In genomic region chr9:126398403-126399058, GRCh38 we compare ENCODE assay signal across 8 cellular contexts.
DNase-seq lines count a peak whose midpoint lies in the region; ATAC-seq and TF ChIP-seq lines count a peak whose summit lies in the region.

No MANE protein-coding gene starts in this region.

- H4K20me1 ChIP-seq in H9 (ENCODE audit: control insufficient read depth, insufficient read depth, insufficient read length): no peaks in the 10 kb centered on the region

- no peak overlapping the region for H2BK5ac ChIP-seq in H9 (ENCODE audit: insufficient read length, low read length)

- H3K79me2 ChIP-seq in H9 (ENCODE audit: insufficient read depth, low read length): no peaks in the 10 kb centered on the region

- H3K4me3 Mint-ChIP-seq in H9: no peak overlapping the region
- peak overlapping the region; percentile 31 for H3K4me3 Mint-ChIP-seq in activated T-helper 17 cell treated with anti-CD3 and anti-CD28 coated beads, Interleukin-2, amount 50 U/mL, for 72 hours

- no peak overlapping the region for H2BK120ac ChIP-seq in H9 (ENCODE audit: low read depth, low read length, poor library complexity, severe bottlenecking)

- H3K23ac ChIP-seq in H9 (ENCODE audit: insufficient read length, low read depth, low read length): no peak overlapping the region

- no peak overlapping the region for H2BK20ac ChIP-seq in H9 (ENCODE audit: low read depth, low read length, poor library complexity, severe bottlenecking)

- no peak overlapping the region for H4K8ac ChIP-seq in H9 (replicated peaks; ENCODE audit: insufficient read length, low read depth, low read length)

- TF ChIP-seq CTCF in AG09319 (IDR thresholded peaks at IDR 0.05; ENCODE audit: low read depth, low read length): peak; percentile 100
- peak; percentile 99 for TF ChIP-seq CTCF in H9 (conservative IDR thresholded peaks at IDR 0.05)
- peak; percentile 97 for TF ChIP-seq CTCF in fibroblast of villous mesenchyme (IDR thresholded peaks at IDR 0.05; ENCODE audit: insufficient read depth, low read depth, low read length)

- H4K91ac ChIP-seq in H9 (ENCODE audit: insufficient read length, low read depth, low read length): no peak overlapping the region

- no peaks in the 10 kb centered on the region for H3K9me3 ChIP-seq in H9 (ENCODE audit: control insufficient read depth, low read depth, low read length)

- H3K14ac ChIP-seq in H9 (ENCODE audit: insufficient read depth, low read length): no peak overlapping the region

- no peak overlapping the region for H2AK5ac ChIP-seq in H9 (ENCODE audit: insufficient read length, low read length)

- H3K36me3 Mint-ChIP-seq in H9 (ENCODE audit: insufficient read depth in 1 of 3, low read depth in 3 of 3): no peaks in the 10 kb centered on the region
- H3K36me3 Mint-ChIP-seq in activated T-helper 17 cell treated with anti-CD3 and anti-CD28 coated beads, Interleukin-2, amount 50 U/mL, for 72 hours (ENCODE audit: low read depth): no peaks in the 10 kb centered on the region

- DNase-seq in AG09319 (ENCODE audit: extremely low read depth, low read depth) (no peak), H9 (peak; percentile 80), RPMI8226 (peak; percentile 80), fibroblast of villous mesenchyme (ENCODE audit: low read depth) (peak; percentile 45), nucleus accumbens (lab: John Stamatoyannopoulos, UW) (peak in 52 of 56 donors; percentile 32 to 90 (median 73)), superior temporal gyrus (ENCODE audit: extremely low spot score) (peak; percentile 95)

- no peak overlapping the region for H3K4me3 ChIP-seq in fibroblast of villous mesenchyme (ENCODE audit: low read depth, low read length)

- no peak overlapping the region for H3K4me2 ChIP-seq in H9 (ENCODE audit: insufficient read depth, insufficient read length, low read length)

- H3K18ac ChIP-seq in H9 (ENCODE audit: insufficient read length, low read depth, low read length): no peak overlapping the region

- H3K27ac ChIP-seq in H9 (ENCODE audit: insufficient read length, low read depth, low read length): no peak overlapping the region

- H3K4ac ChIP-seq in H9 (ENCODE audit: low read depth, low read length): no peak overlapping the region

- H3K4me1 Mint-ChIP-seq in H9: peaks cover 5 to 6% of the 10 kb centered on the region in 2 experiments; a peak in 2 of 4 replicates
- peaks cover 21% of the 10 kb centered on the region for H3K4me1 Mint-ChIP-seq in activated T-helper 17 cell treated with anti-CD3 and anti-CD28 coated beads, Interleukin-2, amount 50 U/mL, for 72 hours

- H2BK15ac ChIP-seq in H9 (ENCODE audit: low read depth, low read length): no peak overlapping the region

- H3K27me3 ChIP-seq in H9 (ENCODE audit: insufficient read depth, low read length): no peaks in the 10 kb centered on the region

- no peak overlapping the region for H3K56ac ChIP-seq in H9 (ENCODE audit: insufficient read length, low read depth, low read length)

- WGBS in H9 (ENCODE audit: extremely low coverage, insufficient read length, low lambda C conversion rate): no CpG with 5 or more reads among the region's 25 CpGs

- no peaks in the 10 kb centered on the region for H3K79me1 ChIP-seq in H9 (ENCODE audit: insufficient read depth, low read depth, low read length, poor library complexity, severe bottlenecking)

- H4K5ac ChIP-seq in H9 (ENCODE audit: insufficient read length, low read depth, low read length): no peak overlapping the region

- no peaks in the 10 kb centered on the region for H3K9me3 Mint-ChIP-seq in H9
- no peaks in the 10 kb centered on the region for H3K9me3 Mint-ChIP-seq in activated T-helper 17 cell treated with anti-CD3 and anti-CD28 coated beads, Interleukin-2, amount 50 U/mL, for 72 hours

- H2AFZ ChIP-seq in H9 (ENCODE audit: low read length): no peak overlapping the region

- no peaks in the 10 kb centered on the region; the same call in none of the 2 replicates for H3K27me3 Mint-ChIP-seq in H9 (ENCODE audit: low read depth)
- H3K27me3 Mint-ChIP-seq in activated T-helper 17 cell treated with anti-CD3 and anti-CD28 coated beads, Interleukin-2, amount 50 U/mL, for 72 hours: no peaks in the 10 kb centered on the region

- ATAC-seq in activated T-helper 17 cell treated with anti-CD3 and anti-CD28 coated beads, Interleukin-2, amount 50 U/mL, for 72 hours (replicated peaks): peak; percentile 51
- no peak for ATAC-seq in HG03095 (IDR thresholded peaks at IDR 0.05; ENCODE audit: unreplicated experiment)

- H3K9ac ChIP-seq in H9 (ENCODE audit: extremely low read depth, insufficient read length, low read length): no peak overlapping the region

- H2BK12ac ChIP-seq in H9 (ENCODE audit: insufficient read length, low read depth, low read length): no peak overlapping the region

- no peak overlapping the region for H3T11ph ChIP-seq in H9 (ENCODE audit: low read length)

- H3K4me1 ChIP-seq in H9 (ENCODE audit: insufficient read depth, low read length): no peaks in the 10 kb centered on the region

- H3K27ac Mint-ChIP-seq in H9: no peak overlapping the region
- H3K27ac Mint-ChIP-seq in activated T-helper 17 cell treated with anti-CD3 and anti-CD28 coated beads, Interleukin-2, amount 50 U/mL, for 72 hours: no peak overlapping the region

- H3K23me2 ChIP-seq in H9 (ENCODE audit: insufficient read length, low read depth, low read length, poor library complexity, severe bottlenecking): no peaks in the 10 kb centered on the region
